ENCODE assay signal across 8 cellular contexts in genomic region chr2:46847185-46847710, GRCh38.
DNase-seq lines count a peak whose midpoint lies in the region; ATAC-seq lines count a peak whose summit lies in the region.

No MANE protein-coding gene starts in this region.

- no peak overlapping the region for H3K4me3 Mint-ChIP-seq in activated CD4-positive, alpha-beta T cell treated with anti-CD3 and anti-CD28 coated beads, Interleukin-2, amount 10 ng/mL, durations not matched to agents 7 days and 5 days

- H3K27me3 ChIP-seq in BLaER1 = no peaks in the 10 kb centered on the region
- no peaks in the 10 kb centered on the region for H3K27me3 ChIP-seq in duodenal mucosa (ENCODE audit: control insufficient read depth in 1 of 2, insufficient read depth in 2 of 2, low read length in 2 of 2)
- no peaks in the 10 kb centered on the region for H3K27me3 ChIP-seq in mucosa of rectum (ENCODE audit: control insufficient read depth in 2 of 2, insufficient read depth in 2 of 2, low read length in 2 of 2)

- peak overlapping the region; percentile 94 for H3K4me2 ChIP-seq in BLaER1

- no peaks in the 10 kb centered on the region for H3K36me3 Mint-ChIP-seq in activated CD4-positive, alpha-beta T cell treated with anti-CD3 and anti-CD28 coated beads, Interleukin-2, amount 10 ng/mL, durations not matched to agents 7 days and 5 days (ENCODE audit: low read depth)

- peaks cover 5% of the 10 kb centered on the region for H3K27me3 Mint-ChIP-seq in activated CD4-positive, alpha-beta T cell treated with anti-CD3 and anti-CD28 coated beads, Interleukin-2, amount 10 ng/mL, durations not matched to agents 7 days and 5 days

- H3K27ac Mint-ChIP-seq in activated CD4-positive, alpha-beta T cell treated with anti-CD3 and anti-CD28 coated beads, Interleukin-2, amount 10 ng/mL, durations not matched to agents 7 days and 5 days = no peak overlapping the region

- H3K36me3 ChIP-seq in BLaER1 = no peaks in the 10 kb centered on the region
- no peaks in the 10 kb centered on the region for H3K36me3 ChIP-seq in duodenal mucosa (ENCODE audit: control insufficient read depth in 1 of 2, insufficient read depth in 2 of 2, low read length in 2 of 2)
- H3K36me3 ChIP-seq in mucosa of rectum (ENCODE audit: control insufficient read depth in 2 of 2, insufficient read depth in 2 of 2, low read length in 2 of 2) = no peaks in the 10 kb centered on the region

- H3K4me3 ChIP-seq in BLaER1 (no peak overlapping the region), duodenal mucosa (ENCODE audit: low read depth in 1 of 2, low read length in 2 of 2) (peak overlapping the region in 1 of 2 donors; percentile 48), mucosa of rectum (ENCODE audit: low read length in 2 of 2) (peak overlapping the region in 1 of 2 donors; percentile 45)

- POLR2A ChIA-PET in activated CD4-positive, alpha-beta T cell treated with anti-CD3 and anti-CD28 coated beads, Interleukin-2, amount 10 ng/mL, durations not matched to agents 7 days and 5 days (lab: Charles Lee) = no interaction called here

- H3K4me1 ChIP-seq in BLaER1 (peaks cover 31% of the 10 kb centered on the region), duodenal mucosa (ENCODE audit: control insufficient read depth in 1 of 2, insufficient read depth in 2 of 2, low read length in 2 of 2) (peaks cover 51 to 59% of the 10 kb centered on the region in 2 donors), mucosa of rectum (ENCODE audit: control insufficient read depth in 2 of 2, insufficient read depth in 2 of 2, low read length in 2 of 2) (peaks cover 50 to 52% of the 10 kb centered on the region in 2 donors)

- H3K9ac ChIP-seq in BLaER1 (no peak overlapping the region; the same call in 1 of the 2 replicates), duodenal mucosa (ENCODE audit: low read depth in 1 of 2, low read length in 2 of 2) (peak overlapping the region; percentile 45 to 70), mucosa of rectum (ENCODE audit: low read depth in 1 of 2, low read length in 2 of 2) (peak overlapping the region; percentile 33 to 36)

- no peak for ATAC-seq in GM19035 (IDR thresholded peaks at IDR 0.05; ENCODE audit: unreplicated experiment)
- no peak for ATAC-seq in HG02884 (IDR thresholded peaks at IDR 0.05; ENCODE audit: unreplicated experiment)

- no peaks in the 10 kb centered on the region for H3K9me3 ChIP-seq in BLaER1
- no peaks in the 10 kb centered on the region for H3K9me3 ChIP-seq in duodenal mucosa (ENCODE audit: control insufficient read depth in 1 of 2, low read length in 2 of 2)
- H3K9me3 ChIP-seq in mucosa of rectum (ENCODE audit: control insufficient read depth in 2 of 2, low read length in 2 of 2) = no peaks in the 10 kb centered on the region

- DNase-seq in NCI-H2196 (lab: John Stamatoyannopoulos, UW; ENCODE audit: unreplicated experiment) = peak; percentile 98
- no peak for DNase-seq in activated CD4-positive, alpha-beta T cell treated with anti-CD3 and anti-CD28 coated beads, Interleukin-2, amount 10 ng/mL, durations not matched to agents 7 days and 5 days
- no peak for DNase-seq in activated CD4-positive, alpha-beta T cell treated with anti-CD3 and anti-CD28 coated beads for 1 hour

- H3K27ac ChIP-seq in BLaER1 = peak overlapping the region; percentile 52
- H3K27ac ChIP-seq in duodenal mucosa (ENCODE audit: low read depth, low read length) = peak overlapping the region; percentile 87
- peak overlapping the region; percentile 90 to 93 for H3K27ac ChIP-seq in mucosa of rectum (ENCODE audit: low read depth in 2 of 2, low read length in 2 of 2)

- H3K4me1 Mint-ChIP-seq in activated CD4-positive, alpha-beta T cell treated with anti-CD3 and anti-CD28 coated beads, Interleukin-2, amount 10 ng/mL, durations not matched to agents 7 days and 5 days = no peaks in the 10 kb centered on the region

- no peaks in the 10 kb centered on the region for H3K9me3 Mint-ChIP-seq in activated CD4-positive, alpha-beta T cell treated with anti-CD3 and anti-CD28 coated beads, Interleukin-2, amount 10 ng/mL, durations not matched to agents 7 days and 5 days

- no peaks in the 10 kb centered on the region for H4K20me1 ChIP-seq in BLaER1

- CTCF ChIA-PET in activated CD4-positive, alpha-beta T cell treated with anti-CD3 and anti-CD28 coated beads, Interleukin-2, amount 10 ng/mL, durations not matched to agents 7 days and 5 days (lab: Charles Lee) = no interaction called here
